Comparison of ENCODE assay signal across 3 cellular contexts in genomic region chr13:24877531-24877930, GRCh38.
"Had no signal": no experiment of that assay in that cellular context is flagged by ENCODE, and none has a peak within 500 bp of the region (broad histone marks: within the 10 kb centered on the region; RNA-seq: fewer than 3 reads in every experiment).

No MANE protein-coding gene starts in this region.

- DNase-seq: GDM1, GF-D8 had no signal

- H3K4me3 ChIP-seq: GM12878 had no signal
